2 cellular contexts compared by ENCODE assay signal in the genomic region with DNA sequence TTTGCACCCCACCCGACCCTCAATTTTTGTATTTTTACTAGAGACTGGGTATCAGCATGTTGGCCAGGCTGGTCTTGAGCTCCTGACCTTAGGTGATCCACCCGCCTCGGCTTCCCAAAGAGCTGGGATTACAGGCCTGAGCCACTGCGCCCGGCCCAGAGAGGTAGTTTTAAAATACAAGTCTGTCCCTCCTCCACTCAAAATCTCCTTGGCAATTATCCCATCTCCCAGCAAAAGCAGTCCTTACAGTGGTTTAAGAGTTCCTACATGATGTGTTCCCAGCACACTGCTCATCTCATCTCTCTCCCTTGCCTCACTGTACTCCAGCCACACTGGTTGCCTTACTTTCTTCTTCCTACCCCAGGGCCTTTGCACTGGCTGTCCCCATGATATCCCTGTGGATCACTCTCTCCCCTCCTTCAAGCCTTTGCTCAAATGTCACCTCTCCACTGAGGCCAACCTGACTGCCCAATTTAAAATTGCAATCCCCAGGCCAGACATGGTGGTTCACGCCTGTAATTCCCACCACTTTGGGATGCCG.
TF ChIP-seq lines count a peak whose summit lies in the region.

No MANE protein-coding gene starts in this region.

TF ChIP-seq in GM23338, 12 proteins besides CTCF, POLR2A, EP300 and RAD21 (continues in another document):
- TF ChIP-seq, protein P1, sequence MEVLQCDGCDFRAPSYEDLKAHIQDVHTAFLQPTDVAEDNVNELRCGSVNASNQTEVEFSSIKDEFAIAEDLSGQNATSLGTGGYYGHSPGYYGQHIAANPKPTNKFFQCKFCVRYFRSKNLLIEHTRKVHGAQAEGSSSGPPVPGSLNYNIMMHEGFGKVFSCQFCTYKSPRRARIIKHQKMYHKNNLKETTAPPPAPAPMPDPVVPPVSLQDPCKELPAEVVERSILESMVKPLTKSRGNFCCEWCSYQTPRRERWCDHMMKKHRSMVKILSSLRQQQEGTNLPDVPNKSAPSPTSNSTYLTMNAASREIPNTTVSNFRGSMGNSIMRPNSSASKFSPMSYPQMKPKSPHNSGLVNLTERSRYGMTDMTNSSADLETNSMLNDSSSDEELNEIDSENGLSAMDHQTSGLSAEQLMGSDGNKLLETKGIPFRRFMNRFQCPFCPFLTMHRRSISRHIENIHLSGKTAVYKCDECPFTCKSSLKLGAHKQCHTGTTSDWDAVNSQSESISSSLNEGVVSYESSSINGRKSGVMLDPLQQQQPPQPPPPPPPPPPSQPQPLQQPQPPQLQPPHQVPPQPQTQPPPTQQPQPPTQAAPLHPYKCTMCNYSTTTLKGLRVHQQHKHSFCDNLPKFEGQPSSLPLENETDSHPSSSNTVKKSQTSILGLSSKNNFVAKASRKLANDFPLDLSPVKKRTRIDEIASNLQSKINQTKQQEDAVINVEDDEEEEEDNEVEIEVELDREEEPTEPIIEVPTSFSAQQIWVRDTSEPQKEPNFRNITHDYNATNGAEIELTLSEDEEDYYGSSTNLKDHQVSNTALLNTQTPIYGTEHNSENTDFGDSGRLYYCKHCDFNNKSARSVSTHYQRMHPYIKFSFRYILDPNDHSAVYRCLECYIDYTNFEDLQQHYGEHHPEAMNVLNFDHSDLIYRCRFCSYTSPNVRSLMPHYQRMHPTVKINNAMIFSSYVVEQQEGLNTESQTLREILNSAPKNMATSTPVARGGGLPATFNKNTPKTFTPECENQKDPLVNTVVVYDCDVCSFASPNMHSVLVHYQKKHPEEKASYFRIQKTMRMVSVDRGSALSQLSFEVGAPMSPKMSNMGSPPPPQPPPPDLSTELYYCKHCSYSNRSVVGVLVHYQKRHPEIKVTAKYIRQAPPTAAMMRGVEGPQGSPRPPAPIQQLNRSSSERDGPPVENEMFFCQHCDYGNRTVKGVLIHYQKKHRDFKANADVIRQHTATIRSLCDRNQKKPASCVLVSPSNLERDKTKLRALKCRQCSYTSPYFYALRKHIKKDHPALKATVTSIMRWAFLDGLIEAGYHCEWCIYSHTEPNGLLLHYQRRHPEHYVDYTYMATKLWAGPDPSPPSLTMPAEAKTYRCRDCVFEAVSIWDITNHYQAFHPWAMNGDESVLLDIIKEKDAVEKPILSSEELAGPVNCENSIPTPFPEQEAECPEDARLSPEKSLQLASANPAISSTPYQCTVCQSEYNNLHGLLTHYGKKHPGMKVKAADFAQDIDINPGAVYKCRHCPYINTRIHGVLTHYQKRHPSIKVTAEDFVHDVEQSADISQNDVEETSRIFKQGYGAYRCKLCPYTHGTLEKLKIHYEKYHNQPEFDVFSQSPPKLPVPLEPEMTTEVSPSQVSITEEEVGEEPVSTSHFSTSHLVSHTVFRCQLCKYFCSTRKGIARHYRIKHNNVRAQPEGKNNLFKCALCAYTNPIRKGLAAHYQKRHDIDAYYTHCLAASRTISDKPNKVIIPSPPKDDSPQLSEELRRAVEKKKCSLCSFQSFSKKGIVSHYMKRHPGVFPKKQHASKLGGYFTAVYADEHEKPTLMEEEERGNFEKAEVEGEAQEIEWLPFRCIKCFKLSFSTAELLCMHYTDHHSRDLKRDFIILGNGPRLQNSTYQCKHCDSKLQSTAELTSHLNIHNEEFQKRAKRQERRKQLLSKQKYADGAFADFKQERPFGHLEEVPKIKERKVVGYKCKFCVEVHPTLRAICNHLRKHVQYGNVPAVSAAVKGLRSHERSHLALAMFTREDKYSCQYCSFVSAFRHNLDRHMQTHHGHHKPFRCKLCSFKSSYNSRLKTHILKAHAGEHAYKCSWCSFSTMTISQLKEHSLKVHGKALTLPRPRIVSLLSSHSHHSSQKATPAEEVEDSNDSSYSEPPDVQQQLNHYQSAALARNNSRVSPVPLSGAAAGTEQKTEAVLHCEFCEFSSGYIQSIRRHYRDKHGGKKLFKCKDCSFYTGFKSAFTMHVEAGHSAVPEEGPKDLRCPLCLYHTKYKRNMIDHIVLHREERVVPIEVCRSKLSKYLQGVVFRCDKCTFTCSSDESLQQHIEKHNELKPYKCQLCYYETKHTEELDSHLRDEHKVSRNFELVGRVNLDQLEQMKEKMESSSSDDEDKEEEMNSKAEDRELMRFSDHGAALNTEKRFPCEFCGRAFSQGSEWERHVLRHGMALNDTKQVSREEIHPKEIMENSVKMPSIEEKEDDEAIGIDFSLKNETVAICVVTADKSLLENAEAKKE (CRISPR knock-in tag; IDR thresholded peaks at IDR 0.05): no peak
- TF ChIP-seq NANOG (IDR thresholded peaks at IDR 0.05; ENCODE audit: borderline replicate concordance) (no peak), EZH2 (IDR thresholded peaks at IDR 0.05; ENCODE audit: low read depth, unreplicated experiment) (no peak), ZNF114 (CRISPR knock-in tag; IDR thresholded peaks at IDR 0.05) (no peak), EZH2phosphoT487 (IDR thresholded peaks at IDR 0.05; ENCODE audit: unreplicated experiment) (no peak), STAT1 (IDR thresholded peaks at IDR 0.05; ENCODE audit: unreplicated experiment) (no peak), ZNF331 (CRISPR knock-in tag; IDR thresholded peaks at IDR 0.05; ENCODE audit: low read depth) (no peak), REST (IDR thresholded peaks at IDR 0.05; ENCODE audit: unreplicated experiment) (no peak)
- TF ChIP-seq, protein P2, sequence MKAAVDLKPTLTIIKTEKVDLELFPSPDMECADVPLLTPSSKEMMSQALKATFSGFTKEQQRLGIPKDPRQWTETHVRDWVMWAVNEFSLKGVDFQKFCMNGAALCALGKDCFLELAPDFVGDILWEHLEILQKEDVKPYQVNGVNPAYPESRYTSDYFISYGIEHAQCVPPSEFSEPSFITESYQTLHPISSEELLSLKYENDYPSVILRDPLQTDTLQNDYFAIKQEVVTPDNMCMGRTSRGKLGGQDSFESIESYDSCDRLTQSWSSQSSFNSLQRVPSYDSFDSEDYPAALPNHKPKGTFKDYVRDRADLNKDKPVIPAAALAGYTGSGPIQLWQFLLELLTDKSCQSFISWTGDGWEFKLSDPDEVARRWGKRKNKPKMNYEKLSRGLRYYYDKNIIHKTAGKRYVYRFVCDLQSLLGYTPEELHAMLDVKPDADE (IDR thresholded peaks at IDR 0.05): no peak

TF ChIP-seq in H1, 55 proteins besides CTCF, POLR2A, EP300 and RAD21:
- TF ChIP-seq SP1 (IDR thresholded peaks at IDR 0.05; ENCODE audit: low read depth, low read length): no peak
- TF ChIP-seq KDM1A (IDR thresholded peaks at IDR 0.05; ENCODE audit: borderline replicate concordance, low read length): peak; percentile 39; the same call in 1 of the 2 replicates
